ENCODE assay signal across 20 cellular contexts in the genomic region with DNA sequence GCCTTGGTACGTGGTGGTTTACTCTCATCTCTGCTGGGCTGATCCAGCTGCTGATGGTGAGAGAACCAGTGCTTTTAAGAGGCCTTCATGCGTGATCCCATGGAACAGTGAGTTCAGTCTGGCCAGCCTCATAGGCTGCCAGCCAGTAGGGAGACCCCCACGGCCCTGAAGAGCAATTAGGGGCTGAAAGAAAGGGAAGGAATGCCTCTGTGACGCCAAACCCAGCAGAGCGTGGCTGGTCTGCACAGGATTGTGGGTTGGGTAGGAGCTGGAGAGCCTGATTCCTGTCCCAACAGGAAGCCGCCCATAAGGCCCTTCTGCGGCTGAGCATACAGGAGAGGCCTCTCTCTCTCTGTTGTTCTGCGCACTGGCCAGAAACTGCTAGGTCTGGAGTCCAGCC.
"Had no signal": no experiment of that assay in that cellular context is flagged by ENCODE, and none has a peak within 500 bp of the region (broad histone marks: within the 10 kb centered on the region; RNA-seq: fewer than 3 reads in every experiment).

No MANE protein-coding gene starts in this region.

- H3K27me3 ChIP-seq: cardiac muscle cell, sigmoid colon, stomach, uterus had no signal

- H3K36me3 Mint-ChIP-seq: activated naive CD8-positive, alpha-beta T cell treated with anti-CD3 and anti-CD28 coated beads, Interleukin-2, amount 10 ng/mL, durations not matched to agents 7 days and 5 days; natural killer cell treated with Interleukin-12 subunit alpha and Interleukin-12 subunit beta and Interleukin-15 and Interleukin-18, amount 100 ng/mL, for 72 hours had no signal

- H3K4me3 Mint-ChIP-seq: activated naive CD8-positive, alpha-beta T cell treated with anti-CD3 and anti-CD28 coated beads, Interleukin-2, amount 10 ng/mL, durations not matched to agents 7 days and 5 days; activated T-helper 1 cell treated with anti-CD3 and anti-CD28 coated beads, Interleukin-12 subunit alpha, Interleukin-12 subunit beta, Interleukin-2, Interleukin-4 antibody, amounts not matched to agents 30 ng/mL and 10 ng/mL and 1 ng/mL, durations not matched to agents 14 hours and 24 hours and 36 hours; natural killer cell treated with Interleukin-12 subunit alpha and Interleukin-12 subunit beta and Interleukin-15 and Interleukin-18, amount 100 ng/mL, for 72 hours; T-helper 2 cell treated with Interferon-gamma antibody and Interleukin-4, amounts not matched to agents 5 μg/mL and 100 μg/mL, for 36 hours had no signal

- ATAC-seq: activated CD4-positive, CD25-positive, alpha-beta regulatory T cell treated with anti-CD3 and anti-CD28 coated beads, Interleukin-2, amount 50 U/mL, for 24 hours; esophagus mucosa had no signal

- FAIRE-seq: astrocyte, colon, keratinocyte had no signal

- DNase-seq: activated CD4-positive, alpha-beta T cell treated with anti-CD3 and anti-CD28 coated beads, Interleukin-2, amount 50 U/mL, for 1 hour; activated CD8-positive, alpha-beta memory T cell treated with anti-CD3 and anti-CD28 coated beads for 24 hours; activated naive CD8-positive, alpha-beta T cell treated with anti-CD3 and anti-CD28 coated beads, Interleukin-2, amount 10 ng/mL, durations not matched to agents 7 days and 5 days; hippocampal formation; sigmoid colon; spleen; stimulated activated CD4-positive, alpha-beta T cell treated with anti-CD3 and anti-CD28 coated beads, Interleukin-2, amount 100 ng/mL, for 24 hours; stomach; SW 1271; uterus had no signal

- H3K9me3 ChIP-seq: prostate gland, sigmoid colon, spleen, stomach, uterus had no signal

- H3K27ac Mint-ChIP-seq: activated naive CD8-positive, alpha-beta T cell treated with anti-CD3 and anti-CD28 coated beads, Interleukin-2, amount 10 ng/mL, durations not matched to agents 7 days and 5 days; activated T-helper 1 cell treated with anti-CD3 and anti-CD28 coated beads, Interleukin-12 subunit alpha, Interleukin-12 subunit beta, Interleukin-2, Interleukin-4 antibody, amounts not matched to agents 30 ng/mL and 10 ng/mL and 1 ng/mL, durations not matched to agents 14 hours and 24 hours and 36 hours; natural killer cell treated with Interleukin-12 subunit alpha and Interleukin-12 subunit beta and Interleukin-15 and Interleukin-18, amount 100 ng/mL, for 72 hours; T-helper 2 cell treated with Interferon-gamma antibody and Interleukin-4, amounts not matched to agents 5 μg/mL and 100 μg/mL, for 36 hours had no signal

- H3K36me3 ChIP-seq: cardiac muscle cell, prostate gland, sigmoid colon, spleen, stomach, uterus had no signal

- H3K27ac ChIP-seq: cardiac muscle cell, prostate gland, sigmoid colon, spleen, stomach, uterus had no signal

- H3K4me1 Mint-ChIP-seq: activated naive CD8-positive, alpha-beta T cell treated with anti-CD3 and anti-CD28 coated beads, Interleukin-2, amount 10 ng/mL, durations not matched to agents 7 days and 5 days had no signal

- H3K9me3 Mint-ChIP-seq: activated naive CD8-positive, alpha-beta T cell treated with anti-CD3 and anti-CD28 coated beads, Interleukin-2, amount 10 ng/mL, durations not matched to agents 7 days and 5 days; activated T-helper 1 cell treated with anti-CD3 and anti-CD28 coated beads, Interleukin-12 subunit alpha, Interleukin-12 subunit beta, Interleukin-2, Interleukin-4 antibody, amounts not matched to agents 30 ng/mL and 10 ng/mL and 1 ng/mL, durations not matched to agents 14 hours and 24 hours and 36 hours; natural killer cell treated with Interleukin-12 subunit alpha and Interleukin-12 subunit beta and Interleukin-15 and Interleukin-18, amount 100 ng/mL, for 72 hours; T-helper 2 cell treated with Interferon-gamma antibody and Interleukin-4, amounts not matched to agents 5 μg/mL and 100 μg/mL, for 36 hours had no signal

- H3K4me3 ChIP-seq: cardiac muscle cell, prostate gland, sigmoid colon, spleen, stomach, uterus had no signal

- H3K4me1 ChIP-seq: prostate gland, spleen, uterus had no signal
